9 cellular contexts compared by ENCODE assay signal in genomic region chr16:71461686-71462648, GRCh38. TPM values are rescaled to one million over a fixed set of nuclear protein-coding genes. Genes with fewer than 3 reads are reported as not detected.
DNase-seq lines count a peak whose midpoint lies in the region; ATAC-seq, FAIRE-seq and TF ChIP-seq lines count a peak whose summit lies in the region.
"Had no signal": no experiment of that assay in that cellular context is flagged by ENCODE, and none has a peak within 500 bp of the region (broad histone marks: within the 10 kb centered on the region; RNA-seq: fewer than 3 reads in every experiment).

Gene ZNF23 (minus strand): TSS chr16:71462247. CDS start chr16:71456796, 5,451 bp downstream.

- TF ChIP-seq POLR2A in HepG2 (IDR thresholded peaks at IDR 0.05; ENCODE audit: insufficient read depth in 1 of 2, low read depth in 2 of 2, low read length in 2 of 2): peak; percentile 96 to 99

- peaks cover 1% of the 10 kb centered on the region for H3K27me3 Mint-ChIP-seq in dendritic cell treated with granulocyte-macrophage colony-stimulating factor and Interleukin-4, amounts not matched to agents 40 ng/mL and 50 ng/mL, for 4 days

- H3K9me3 ChIP-seq in HepG2 (ENCODE audit: low read length): no peaks in the 10 kb centered on the region

- peak within 1 kb of the TSS; percentile 64 for H3K27ac ChIP-seq in HepG2 (ENCODE audit: extremely low read length, insufficient read depth, low read length)

- no peaks in the 10 kb centered on the region for H3K9me3 Mint-ChIP-seq in dendritic cell treated with granulocyte-macrophage colony-stimulating factor and Interleukin-4, amounts not matched to agents 40 ng/mL and 50 ng/mL, for 4 days

- H3K36me3 ChIP-seq in HepG2 (replicated peaks in 1 of 2; ENCODE audit: control insufficient read depth in 1 of 2, insufficient read depth in 2 of 2, low read length in 2 of 2): no peaks in the 10 kb centered on the region

- no peaks in the 10 kb centered on the region; a peak in 1 of 5 replicates for H3K27me3 ChIP-seq in HepG2 (ENCODE audit: control insufficient read depth in 1 of 2, insufficient read depth in 2 of 2, low read length in 2 of 2)

- peaks cover 21% of the 10 kb centered on the region for H3K79me2 ChIP-seq in HepG2 (ENCODE audit: insufficient read depth, low read length)

- H3K4me2 ChIP-seq in HepG2 (ENCODE audit: low read depth, low read length): peak within 1 kb of the TSS; percentile 86

- H3K4me1 Mint-ChIP-seq in dendritic cell treated with granulocyte-macrophage colony-stimulating factor and Interleukin-4, amounts not matched to agents 40 ng/mL and 50 ng/mL, for 4 days (ENCODE audit: low read depth): peaks cover 5% of the 10 kb centered on the region

- H2AFZ ChIP-seq in HepG2 (ENCODE audit: low read length): peak within 1 kb of the TSS; percentile 65

- WGBS in HepG2 (ENCODE audit: low lambda C conversion rate): 3% methylated on average over 16 of the region's 52 CpGs

- in situ Hi-C loops in HepG2 (cut with HindIII; ENCODE audit: extremely low pct_ligation_motif_present, low pct_unique_long_range_greater_than_20kb): no loop called here

- CTCF ChIA-PET in HepG2 (lab: Yijun Ruan, JAX; ENCODE audit: low intra/inter-chr PET ratio, low total read pairs): interaction anchor here (0.7 kb wide), 1 partner anchor 23 kb away, joined by 3 read pairs; no protein-coding TSS in a partner anchor

- no peaks in the 10 kb centered on the region for H4K20me1 ChIP-seq in HepG2 (ENCODE audit: insufficient read depth, low read length)

- intact Hi-C loops in dendritic cell treated with granulocyte-macrophage colony-stimulating factor and Interleukin-4, amounts not matched to agents 40 ng/mL and 50 ng/mL, for 4 days (cut with micrococcal nuclease): loop anchor here (1.0 to 10.0 kb wide), 3 partner anchors 22 to 177 kb away; partner anchors contain the start of gene CMTR2
- intact Hi-C loops in HepG2 (cut with micrococcal nuclease; ENCODE audit: unreplicated experiment): loop anchor here (1.0 to 5.0 kb wide), 2 partner anchors 22 to 35 kb away; no protein-coding TSS in a partner anchor

- peak; percentile 57 for TF ChIP-seq CTCF in HepG2 (CRISPR knock-in tag; IDR thresholded peaks at IDR 0.05)

- peak; percentile 68 for FAIRE-seq in HepG2 (lab: Jason Lieb, UNC)
- FAIRE-seq: endometrium had no signal

- peak within 1 kb of the TSS; percentile 86 for H3K9ac ChIP-seq in HepG2 (ENCODE audit: insufficient read depth, low read depth, low read length)

- H3K4me1 ChIP-seq in HepG2 (ENCODE audit: insufficient read depth, low read length): peaks cover 25% of the 10 kb centered on the region

- peak within 1 kb of the TSS; percentile 81 for H3K27ac Mint-ChIP-seq in dendritic cell treated with granulocyte-macrophage colony-stimulating factor and Interleukin-4, amounts not matched to agents 40 ng/mL and 50 ng/mL, for 4 days

- TSS peak; percentile 77 for BruUV-seq in HepG2 (replicated peaks; lab: Mats Ljungman, UMichigan)

- ATAC-seq in GM18907 (IDR thresholded peaks at IDR 0.05; ENCODE audit: unreplicated experiment): peak; percentile 96
- peak; percentile 97 for ATAC-seq in HG03139 (IDR thresholded peaks at IDR 0.05; ENCODE audit: unreplicated experiment)
- peak; percentile 99 for ATAC-seq in HepG2

- DNase-seq in AML-193 (lab: John Stamatoyannopoulos, UW) (peak; percentile 47 to 53), NCI-H510A treated with DMSO at 0.1 percent for 48 hours (lab: John Stamatoyannopoulos, UW) (peak; percentile 6), HepG2 (ENCODE audit: low spot score) (peak; percentile 64)
- peak; percentile 65 to 71 for DNase-seq in activated CD4-positive, alpha-beta T cell treated with anti-CD3 and anti-CD28 coated beads, Interleukin-2, amount 50 U/mL, for 24 hours (ENCODE audit: low read depth in 1 of 2, low spot score in 1 of 2)
- DNase-seq in stimulated activated CD4-positive, alpha-beta T cell treated with anti-CD3 and anti-CD28 coated beads, Interleukin-2, amount 100 ng/mL, for 48 hours: peak; percentile 73 to 78

- TF ChIP-seq EP300 in HepG2 (IDR thresholded peaks at IDR 0.05; ENCODE audit: low read depth in 2 of 2, low read length in 2 of 2) (0 out of 4 replicates have a peak, but pooled peaks have one; percentile 24 to 56), HepG2 (CRISPR knock-in tag; IDR thresholded peaks at IDR 0.05; ENCODE audit: borderline replicate concordance) (peak; percentile 60; the same call in 1 of the 2 replicates)

- peaks cover 8% of the 10 kb centered on the region for H3K36me3 Mint-ChIP-seq in dendritic cell treated with granulocyte-macrophage colony-stimulating factor and Interleukin-4, amounts not matched to agents 40 ng/mL and 50 ng/mL, for 4 days (ENCODE audit: low read depth)

- H3K4me3 Mint-ChIP-seq in dendritic cell treated with granulocyte-macrophage colony-stimulating factor and Interleukin-4, amounts not matched to agents 40 ng/mL and 50 ng/mL, for 4 days: peak within 1 kb of the TSS; percentile 91

- POLR2A ChIA-PET in HepG2 (lab: Yijun Ruan, JAX): interaction anchor here (0.6 to 3.4 kb wide), 15 partner anchors 13 to 209 kb away, joined by 3 to 58 read pairs (median 4); partner anchors contain the start of genes CMTR2 and ZNF19

- H3K4me3 ChIP-seq in HepG2 (replicated peaks in 1 of 3; ENCODE audit: insufficient read depth in 1 of 3, low read depth in 2 of 3, low read length in 3 of 3): peak within 1 kb of the TSS; percentile 73 to 90 (median 89)

- TF ChIP-seq RAD21 in HepG2 (CRISPR knock-in tag; IDR thresholded peaks at IDR 0.05): peak; percentile 71

TF ChIP-seq in HepG2, 621 proteins besides CTCF, POLR2A, EP300 and RAD21 (continues in another document):
- TF ChIP-seq ELK4 (CRISPR knock-in tag; IDR thresholded peaks at IDR 0.05; ENCODE audit: borderline replicate concordance): no peak
- TF ChIP-seq ZNF234 (CRISPR knock-in tag; conservative IDR thresholded peaks at IDR 0.05): no peak
- no peak for TF ChIP-seq FOXO4 (CRISPR knock-in tag; conservative IDR thresholded peaks at IDR 0.05)
- TF ChIP-seq ZBTB42 (CRISPR knock-in tag; IDR thresholded peaks at IDR 0.05): peak; percentile 97
- TF ChIP-seq DNMT1 (CRISPR knock-in tag; IDR thresholded peaks at IDR 0.05): peak; percentile 95
- TF ChIP-seq ZNF660 (CRISPR knock-in tag; IDR thresholded peaks at IDR 0.05; ENCODE audit: borderline replicate concordance, low read depth): 0 out of 2 replicates have a peak, but pooled peaks have one; percentile 42
- TF ChIP-seq FOXC1 (CRISPR knock-in tag; IDR thresholded peaks at IDR 0.05; ENCODE audit: borderline replicate concordance): peak; percentile 95
- TF ChIP-seq XRCC5 (optimal IDR thresholded peaks at IDR 0.05; ENCODE audit: low read length): peak; percentile 74
- peak; percentile 94 for TF ChIP-seq ZNF205 (CRISPR knock-in tag; IDR thresholded peaks at IDR 0.05)
- 0 out of 2 replicates have a peak, but pooled peaks have one; percentile 4 for TF ChIP-seq ZNF33B (CRISPR knock-in tag; IDR thresholded peaks at IDR 0.05)
- TF ChIP-seq MTA3 (CRISPR knock-in tag; IDR thresholded peaks at IDR 0.05): no peak
- TF ChIP-seq YY1 (IDR thresholded peaks at IDR 0.05; ENCODE audit: insufficient read depth, insufficient replicate concordance, low read depth, low read length): peak; percentile 81
- TF ChIP-seq ZNF382 (CRISPR knock-in tag; IDR thresholded peaks at IDR 0.05; ENCODE audit: borderline replicate concordance): no peak

RNA-seq across cellular contexts. Expression of gene ZNF23, which starts in this region (rescaled TPM):
- 12.2 and 14.0 TPM in 2 replicates for total RNA-seq in HepG2 (2016; rRNA removed; fragmentation: Illumina TruSeq; extraction: Trizol)
- 3.5 and 3.6 TPM in 2 replicates for total RNA-seq in HepG2 (2016; cell fraction: cytosol; rRNA removed; fragmentation: Illumina TruSeq; extraction: Trizol; ENCODE audit: low read depth)
- 13.3 and 16.5 TPM in 2 replicates for total RNA-seq in HepG2 (2016; cell fraction: insoluble cytoplasmic fraction; rRNA removed; fragmentation: Illumina TruSeq; extraction: Trizol)
- total RNA-seq in HepG2 (2016; cell fraction: membrane; rRNA removed; fragmentation: Illumina TruSeq; extraction: Trizol): 10.1 and 11.2 TPM in 2 replicates
- total RNA-seq in HepG2 (2016; cell fraction: nucleus; rRNA removed; fragmentation: Illumina TruSeq; extraction: Trizol): 10.9 and 15.4 TPM in 2 replicates
- polyA plus RNA-seq in HepG2 (2011; rRNA removed): 8.6 and 9.0 TPM in 2 replicates
- 4.5 and 5.9 TPM in 2 replicates for polyA plus RNA-seq in HepG2 (2011; cell fraction: cytosol; rRNA removed)
- polyA plus RNA-seq in HepG2 (2011; cell fraction: nucleus; rRNA removed): 20.0 and 26.0 TPM in 2 replicates
- polyA plus RNA-seq in HepG2 (2012): 9.4 and 12.6 TPM in 2 replicates
- 3.0 and 4.3 TPM in 2 replicates for polyA plus RNA-seq in HepG2 (2016; cell fraction: cytosol; fragmentation: Illumina TruSeq; extraction: Trizol; ENCODE audit: low read depth)
- polyA plus RNA-seq in HepG2 (2016; cell fraction: insoluble cytoplasmic fraction; fragmentation: Illumina TruSeq; extraction: Trizol; ENCODE audit: low read depth): 13.3 and 14.9 TPM in 2 replicates
- 6.6 and 7.5 TPM in 2 replicates for polyA plus RNA-seq in HepG2 (2016; cell fraction: membrane; fragmentation: Illumina TruSeq; extraction: Trizol; ENCODE audit: low read depth)
- polyA plus RNA-seq in HepG2 (2016; cell fraction: nucleus; fragmentation: Illumina TruSeq; extraction: Trizol; ENCODE audit: insufficient read depth, low read depth): 23.3 and 26.4 TPM in 2 replicates
- 3.7 and 8.1 TPM in 2 replicates for polyA minus RNA-seq in HepG2 (2011; rRNA and poly(A)+ RNA removed; ENCODE audit: low replicate concordance)
- polyA minus RNA-seq in HepG2 (2011; cell fraction: cytosol; rRNA and poly(A)+ RNA removed): 2.6 and 3.8 TPM in 2 replicates
- polyA minus RNA-seq in HepG2 (2011; cell fraction: nucleus; rRNA and poly(A)+ RNA removed): 14.2 and 15.2 TPM in 2 replicates

Comparison
In these comparisons a context has a peak if more than half of its experiments do, and no peak if none do; other contexts are left out.
1. Peak in every context shown above with its lines: DNase-seq, ATAC-seq, H3K4me3 ChIP-seq and H3K27ac ChIP-seq.
2. DNase-seq: peak in every context shown above with its lines; median percentile 76 in stimulated activated CD4-positive, alpha-beta T cell treated with anti-CD3 and anti-CD28 coated beads, Interleukin-2, amount 100 ng/mL, for 48 hours; 68 in activated CD4-positive, alpha-beta T cell treated with anti-CD3 and anti-CD28 coated beads, Interleukin-2, amount 50 U/mL, for 24 hours; 64 in HepG2; 50 in AML-193; 6 in NCI-H510A treated with DMSO at 0.1 percent for 48 hours.